Comparison of ENCODE assay signal across 8 cellular contexts in genomic region chr1:63148825-63149645, GRCh38.
A peak's percentile ranks its signal among the peaks of the same experiment; 100 is the strongest.
DNase-seq lines count a peak whose midpoint lies in the region; ATAC-seq and TF ChIP-seq lines count a peak whose summit lies in the region.

No MANE protein-coding gene starts in this region.

- H3K27ac Mint-ChIP-seq in chondrocyte (ENCODE audit: unreplicated experiment): no peak overlapping the region

- H3K4me1 Mint-ChIP-seq in chondrocyte (ENCODE audit: low read depth): no peaks in the 10 kb centered on the region

- H3K4me3 ChIP-seq in AG10803 (ENCODE audit: low read length): no peak overlapping the region

- no peaks in the 10 kb centered on the region for H3K36me3 Mint-ChIP-seq in chondrocyte (ENCODE audit: low read depth)

- H3K9me3 Mint-ChIP-seq in chondrocyte (ENCODE audit: low read depth): no peaks in the 10 kb centered on the region

- no peak overlapping the region for H3K4me3 Mint-ChIP-seq in chondrocyte (ENCODE audit: unreplicated experiment)

- ATAC-seq in HG03060 (IDR thresholded peaks at IDR 0.05; ENCODE audit: low read depth, unreplicated experiment) (peak; percentile 52), GM18519 (IDR thresholded peaks at IDR 0.05; ENCODE audit: low FRiP score, unreplicated experiment) (no peak)

- TF ChIP-seq CTCF in AG10803 (conservative IDR thresholded peaks at IDR 0.05; ENCODE audit: low read length) (peak; percentile 81), GM12872 (IDR thresholded peaks at IDR 0.05; ENCODE audit: insufficient read depth, low read depth, low read length) (peak; percentile 78), chondrocyte (IDR thresholded peaks at IDR 0.05) (peak; percentile 86)

- peaks cover 18% of the 10 kb centered on the region for H3K27me3 Mint-ChIP-seq in chondrocyte (ENCODE audit: low read depth)

- DNase-seq in AG10803 (ENCODE audit: low read depth) (peak; percentile 49), NCI-H82 treated with DMSO at 0.1 percent for 48 hours (lab: John Stamatoyannopoulos, UW; ENCODE audit: unreplicated experiment) (peak; percentile 28), chondrocyte (ENCODE audit: low spot score) (no peak), midbrain (lab: John Stamatoyannopoulos, UW) (peak; percentile 52)
- DNase-seq in stimulated activated naive CD4-positive, alpha-beta T cell treated with Interleukin-2 at 50 U/mL for 16 hours (lab: John Stamatoyannopoulos, UW): no peak

Comparison
In these comparisons a context has a peak if more than half of its experiments do, and no peak if none do; other contexts are left out.
1. DNase-seq: peak in AG10803 (single experiment), NCI-H82 treated with DMSO at 0.1 percent for 48 hours (single experiment) and midbrain (single experiment); none in chondrocyte (single experiment) and stimulated activated naive CD4-positive, alpha-beta T cell treated with Interleukin-2 at 50 U/mL for 16 hours (single experiment).
2. Peak in every context shown above with its lines, with median percentiles within 50 percentile points of each other: CTCF ChIP-seq.